ENCODE assay signal across 19 cellular contexts in genomic region chr20:37408930-37409210, GRCh38.
DNase-seq lines count a peak whose midpoint lies in the region; ATAC-seq, FAIRE-seq and TF ChIP-seq lines count a peak whose summit lies in the region.
"Had no signal": no experiment of that assay in that cellular context is flagged by ENCODE, and none has a peak within 500 bp of the region (broad histone marks: within the 10 kb centered on the region; RNA-seq: fewer than 3 reads in every experiment).

No MANE protein-coding gene starts in this region.

- peaks cover 13% of the 10 kb centered on the region for H3K4me1 ChIP-seq in MM.1S (ENCODE audit: low read length)

- ATAC-seq in GM21447 (IDR thresholded peaks at IDR 0.05; ENCODE audit: unreplicated experiment): no peak
- ATAC-seq: lower lobe of right lung had no signal

- H3K4me1 Mint-ChIP-seq in progenitor cell of endocrine pancreas (ENCODE audit: low read depth): peaks cover 12% of the 10 kb centered on the region

- no peaks in the 10 kb centered on the region for H4K20me1 ChIP-seq in MM.1S (ENCODE audit: insufficient read depth, low read length)

- H3K9me3 ChIP-seq in MM.1S (replicated peaks; ENCODE audit: insufficient read depth, low read length): no peaks in the 10 kb centered on the region
- H3K9me3 ChIP-seq: lower lobe of right lung, spleen, suprapubic skin had no signal

- H3K4me3 ChIP-seq in MM.1S (ENCODE audit: low read length): no peak overlapping the region
- H3K4me3 ChIP-seq: lower lobe of right lung, spleen, suprapubic skin had no signal

- no peaks in the 10 kb centered on the region for H3K9me2 ChIP-seq in MM.1S (replicated peaks; ENCODE audit: insufficient read depth, low read length)

- peak overlapping the region; percentile 11; the same call in 1 of the 2 replicates for H3K4me2 ChIP-seq in MM.1S (ENCODE audit: low read depth, low read length)

- no peak overlapping the region for H3K4me3 Mint-ChIP-seq in progenitor cell of endocrine pancreas (ENCODE audit: low read depth)
- H3K4me3 Mint-ChIP-seq: activated CD4-positive, alpha-beta T cell treated with anti-CD3 and anti-CD28 coated beads, Interleukin-2, amount 10 ng/mL, durations not matched to agents 24 days and 14 days had no signal

- peaks cover 3% of the 10 kb centered on the region for H3K36me3 Mint-ChIP-seq in progenitor cell of endocrine pancreas (ENCODE audit: insufficient read depth)

- no peaks in the 10 kb centered on the region for H3F3A ChIP-seq in MM.1S (ENCODE audit: insufficient read depth, low read length)

- H3K27ac ChIP-seq in MM.1S (ENCODE audit: low read length) (no peak overlapping the region), caudate nucleus (ENCODE audit: low read depth, low read length) (peak overlapping the region; percentile 31)
- H3K27ac ChIP-seq: 22Rv1, lower lobe of right lung, spleen, suprapubic skin had no signal

- no peak overlapping the region for H2AFZ ChIP-seq in MM.1S (ENCODE audit: low read length)

- no peaks in the 10 kb centered on the region for H3K9me3 Mint-ChIP-seq in progenitor cell of endocrine pancreas (ENCODE audit: low read depth)
- H3K9me3 Mint-ChIP-seq: activated CD4-positive, alpha-beta T cell treated with anti-CD3 and anti-CD28 coated beads, Interleukin-2, amount 10 ng/mL, durations not matched to agents 24 days and 14 days had no signal

- TF ChIP-seq CTCF in MM.1S (IDR thresholded peaks at IDR 0.05; ENCODE audit: low read length): no peak
- TF ChIP-seq CTCF in progenitor cell of endocrine pancreas (IDR thresholded peaks at IDR 0.05; ENCODE audit: unreplicated experiment): no peak

- no peak overlapping the region for H3K9ac ChIP-seq in MM.1S (ENCODE audit: low read length)

- no peak for TF ChIP-seq POLR2A in H54 (IDR thresholded peaks at IDR 0.05; ENCODE audit: low read depth, low read length)

- peak overlapping the region; percentile 38 for H3K27ac Mint-ChIP-seq in progenitor cell of endocrine pancreas
- H3K27ac Mint-ChIP-seq: activated CD4-positive, alpha-beta T cell treated with anti-CD3 and anti-CD28 coated beads, Interleukin-2, amount 10 ng/mL, durations not matched to agents 24 days and 14 days had no signal

- no peak for FAIRE-seq in H54 (lab: Jason Lieb, UNC)
- FAIRE-seq: colon had no signal

- H3K79me2 ChIP-seq in MM.1S (ENCODE audit: low read length): no peaks in the 10 kb centered on the region

- H3K27me3 Mint-ChIP-seq in progenitor cell of endocrine pancreas: peaks cover 31% of the 10 kb centered on the region

- DNase-seq in NCI-H1092 treated with DMSO at 0.1 percent for 48 hours (lab: John Stamatoyannopoulos, UW): peak; percentile 46
- no peak for DNase-seq in NCI-H1092 (lab: John Stamatoyannopoulos, UW)
- no peak for DNase-seq in MM.1S
- DNase-seq in caudate nucleus (lab: John Stamatoyannopoulos, UW): no peak
- no peak for DNase-seq in progenitor cell of endocrine pancreas (ENCODE audit: low spot score, unreplicated experiment)
- no peak for DNase-seq in NCI-H345 treated with DMSO at 0.1 percent for 48 hours (lab: John Stamatoyannopoulos, UW; ENCODE audit: unreplicated experiment)
- no peak for DNase-seq in H54 (ENCODE audit: insufficient read length, low spot score)
- DNase-seq: activated CD4-positive, alpha-beta T cell treated with anti-CD3 and anti-CD28 coated beads, Interleukin-2, amount 10 ng/mL, durations not matched to agents 24 days and 14 days; activated gamma-delta T cell; aorta; GDM1; Kasumi-1; lower lobe of right lung; NK-92 treated with Interleukin-12 subunit alpha and Interleukin-12 subunit beta, amount 100 ng/mL, for 24 hours had no signal

- peaks cover 23% of the 10 kb centered on the region for H3K27me3 ChIP-seq in MM.1S (replicated peaks; ENCODE audit: insufficient read depth, low read length)

- H3K36me3 ChIP-seq in MM.1S (replicated peaks; ENCODE audit: insufficient read depth, low read length): no peaks in the 10 kb centered on the region
